ENCODE assay signal across 20 cellular contexts in the genomic region with DNA sequence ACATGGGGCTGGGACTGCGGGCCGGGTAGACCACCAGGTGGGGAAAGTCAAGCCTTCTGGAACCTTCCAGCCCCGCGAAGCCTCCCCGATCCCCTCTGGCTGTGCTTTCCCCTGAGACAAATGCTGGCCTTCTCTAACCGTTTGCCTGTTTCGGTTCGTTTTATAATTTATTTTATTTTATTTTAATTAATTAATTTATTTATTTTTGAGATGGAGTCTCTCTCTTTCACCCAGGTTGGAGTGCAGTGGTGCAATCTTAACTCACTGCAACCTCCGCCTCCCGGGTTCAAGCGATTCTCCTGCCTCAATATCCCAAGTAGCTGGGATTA. TPM values are rescaled to one million over a fixed set of nuclear protein-coding genes. Genes with fewer than 3 reads are reported as not detected.
A peak's percentile ranks its signal among the peaks of the same experiment; 100 is the strongest.
DNase-seq lines count a peak whose midpoint lies in the region; ATAC-seq and TF ChIP-seq lines count a peak whose summit lies in the region.
"Had no signal": no experiment of that assay in that cellular context is flagged by ENCODE, and none has a peak within 500 bp of the region (broad histone marks: within the 10 kb centered on the region; RNA-seq: fewer than 3 reads in every experiment).

No MANE protein-coding gene starts in this region.

- H2BK120ac ChIP-seq in neuronal stem cell (ENCODE audit: low read depth, low read length) = no peak overlapping the region

- no peak overlapping the region for H3K4ac ChIP-seq in neuronal stem cell (ENCODE audit: low read length)

- H3K4me3 ChIP-seq in coronary artery = peak overlapping the region; percentile 40
- no peak overlapping the region for H3K4me3 ChIP-seq in neuronal stem cell (ENCODE audit: low read length in 2 of 2)
- H3K4me3 ChIP-seq: lung had no signal

- no peak overlapping the region for H3K14ac ChIP-seq in neuronal stem cell (ENCODE audit: low read length)

- peak; percentile 1; the same call in 1 of the 2 replicates for TF ChIP-seq CTCF in 22Rv1 (IDR thresholded peaks at IDR 0.05)
- no peak for TF ChIP-seq CTCF in coronary artery (IDR thresholded peaks at IDR 0.05)

- H3K79me1 ChIP-seq in neuronal stem cell (ENCODE audit: low read depth, low read length) = peaks cover 1% of the 10 kb centered on the region

- peak overlapping the region; percentile 84 for H2BK5ac ChIP-seq in neuronal stem cell (ENCODE audit: low read length)

- no CpG with 5 or more reads among the region's 11 CpGs for WGBS in neuronal stem cell (ENCODE audit: extremely low coverage in 2 of 2, insufficient read length in 2 of 2, insufficient replicate concordance in 1 of 2), 2 donors

- H3K18ac ChIP-seq in neuronal stem cell (ENCODE audit: low read length) = peak overlapping the region; percentile 85

- H3K36me3 ChIP-seq in ES-I3 (ENCODE audit: insufficient read depth, low read length) = no peaks in the 10 kb centered on the region
- peaks cover 0 to 1% of the 10 kb centered on the region in 2 donors for H3K36me3 ChIP-seq in neuronal stem cell (replicated peaks in 1 of 2; ENCODE audit: control insufficient read depth in 2 of 2, insufficient read depth in 2 of 2, low read length in 2 of 2)
- H3K36me3 ChIP-seq: tibial nerve had no signal

- H3K27ac ChIP-seq in 22Rv1 (no peak overlapping the region), coronary artery (no peak overlapping the region), neuronal stem cell (replicated peaks; ENCODE audit: low read length) (peak overlapping the region; percentile 86)
- H3K27ac ChIP-seq: KMS-11 had no signal

- H3K9ac ChIP-seq in ES-I3 (ENCODE audit: low read depth, low read length) = peak overlapping the region; percentile 36; the same call in 1 of the 2 replicates
- H3K9ac ChIP-seq in neuronal stem cell (ENCODE audit: low read depth, low read length, poor library complexity) = no peak overlapping the region
- H3K9ac ChIP-seq: KMS-11 had no signal

- H4K8ac ChIP-seq in neuronal stem cell (ENCODE audit: low read depth, low read length) = no peak overlapping the region

- H2BK12ac ChIP-seq in neuronal stem cell (ENCODE audit: low read length) = no peak overlapping the region

- ATAC-seq in HG03045 (IDR thresholded peaks at IDR 0.05; ENCODE audit: unreplicated experiment) = no peak
- ATAC-seq: T-helper 17 cell had no signal

- H3K23ac ChIP-seq in neuronal stem cell (ENCODE audit: low read depth, low read length, poor library complexity) = no peak overlapping the region

- H3K27me3 ChIP-seq in neuronal stem cell (ENCODE audit: control insufficient read depth in 3 of 3, insufficient read depth in 3 of 3, low read depth in 1 of 3, low read length in 3 of 3) = peaks cover 0 to 31% (median 0%) of the 10 kb centered on the region in 3 experiments

- H2BK15ac ChIP-seq in neuronal stem cell (ENCODE audit: low read length) = no peak overlapping the region

- peak overlapping the region; percentile 65 for H2AFZ ChIP-seq in neuronal stem cell (ENCODE audit: low read length)

- H4K91ac ChIP-seq in neuronal stem cell (ENCODE audit: low read depth, low read length, poor library complexity) = no peak overlapping the region

- peak overlapping the region; percentile 59 for H2AK5ac ChIP-seq in neuronal stem cell (ENCODE audit: low read depth, low read length)

- DNase-seq in coronary artery (ENCODE audit: low spot score) (no peak), neuronal stem cell (ENCODE audit: low spot score) (no peak), NCI-H1105 treated with DMSO at 0.1 percent for 48 hours (lab: John Stamatoyannopoulos, UW) (no peak), HCEC 1CT (no peak), SKM-1 (lab: John Stamatoyannopoulos, UW; ENCODE audit: unreplicated experiment) (no peak)
- DNase-seq: activated B cell treated with CpG ODN at 0.5 μM for 24 hours; activated CD4-positive, alpha-beta memory T cell treated with anti-CD3 and anti-CD28 coated beads, Interleukin-2, amount 10 ng/mL, durations not matched to agents 7 days and 5 days; activated naive CD4-positive, alpha-beta T cell treated with anti-CD3 and anti-CD28 coated beads, Interleukin-2, amount 10 ng/mL, durations not matched to agents 7 days and 5 days; Caco-2; cortex of kidney; NCI-H1048; NCI-H2081; SHP77 treated with DMSO at 0.1 percent for 48 hours had no signal

- H3K9me3 ChIP-seq in ES-I3 (ENCODE audit: control insufficient read depth, insufficient read depth, low read length) (no peaks in the 10 kb centered on the region), neuronal stem cell (replicated peaks in 1 of 2; ENCODE audit: control insufficient read depth in 2 of 2, insufficient read depth in 1 of 2, low read depth in 1 of 2, low read length in 2 of 2) (peaks cover 0 to 3% of the 10 kb centered on the region in 2 donors)
- H3K9me3 ChIP-seq: Caco-2, tibial nerve had no signal

- H3K4me1 ChIP-seq in ES-I3 (ENCODE audit: insufficient read depth, low read length) (peaks cover 4% of the 10 kb centered on the region; the same call in 1 of the 2 replicates), neuronal stem cell (ENCODE audit: control insufficient read depth in 2 of 2, insufficient read depth in 1 of 2, low read depth in 1 of 2, low read length in 2 of 2) (peaks cover 29 to 33% of the 10 kb centered on the region in 2 donors)
- H3K4me1 ChIP-seq: Caco-2 had no signal

- no peak overlapping the region for H3K4me2 ChIP-seq in neuronal stem cell (ENCODE audit: insufficient read depth, low read length, poor library complexity, severe bottlenecking)
- H3K4me2 ChIP-seq: KMS-11 had no signal

RNA-seq across cellular contexts. Expression of a gene that starts 16.8 kb away (rescaled TPM):
- 6,496 TPM for polyA plus RNA-seq in neuronal stem cell (2013, experiment 1 of 2)
- 6,408 TPM for polyA plus RNA-seq in neuronal stem cell (2013, experiment 2 of 2)
